In genomic region chr20:53678315-53678989, GRCh38 we compare ENCODE assay signal across 11 cellular contexts.
A peak's percentile ranks its signal among the peaks of the same experiment; 100 is the strongest.
DNase-seq lines count a peak whose midpoint lies in the region; ATAC-seq and TF ChIP-seq lines count a peak whose summit lies in the region.
"Had no signal": no experiment of that assay in that cellular context is flagged by ENCODE, and none has a peak within 500 bp of the region (broad histone marks: within the 10 kb centered on the region; RNA-seq: fewer than 3 reads in every experiment).

No MANE protein-coding gene starts in this region.

- intact Hi-C loops in Caco-2 (cut with micrococcal nuclease; ENCODE audit: unreplicated experiment): loop anchor here (1.0 to 10.0 kb wide), 9 partner anchors 26 to 386 kb away; no protein-coding TSS in a partner anchor

- H3K9me3 ChIP-seq in Caco-2: no peaks in the 10 kb centered on the region
- no peaks in the 10 kb centered on the region for H3K9me3 ChIP-seq in Loucy (ENCODE audit: insufficient read depth, low read depth, low read length)
- no peaks in the 10 kb centered on the region for H3K9me3 ChIP-seq in neuron (ENCODE audit: low read length)

- POLR2A ChIA-PET in Caco-2 (lab: Charles Lee): interaction anchor here (0.8 to 1.7 kb wide), 6 partner anchors 17 to 86 kb away, joined by 3 to 16 read pairs (median 4); no protein-coding TSS in a partner anchor

- H3K9me2 ChIP-seq in Loucy (replicated peaks; ENCODE audit: low read depth, low read length): no peaks in the 10 kb centered on the region

- CTCF ChIA-PET in Caco-2 (lab: Charles Lee): interaction anchor here (0.7 to 3.1 kb wide), 14 partner anchors 11 to 261 kb away, joined by 3 to 23 read pairs (median 6); partner anchors contain the start of gene ZNF217

- peaks cover 43% of the 10 kb centered on the region for H3K4me1 Mint-ChIP-seq in Caco-2 (ENCODE audit: low read depth, unreplicated experiment)
- H3K4me1 Mint-ChIP-seq in central memory CD8-positive, alpha-beta T cell: no peaks in the 10 kb centered on the region

- H3F3A ChIP-seq in Loucy (ENCODE audit: low read depth): no peaks in the 10 kb centered on the region; the same call in 1 of the 2 replicates

- H4K20me1 ChIP-seq in Loucy (ENCODE audit: insufficient read depth, low read length, poor library complexity, severe bottlenecking): no peaks in the 10 kb centered on the region

- no peaks in the 10 kb centered on the region for H3K27me3 Mint-ChIP-seq in Caco-2 (ENCODE audit: insufficient read depth, unreplicated experiment)
- H3K27me3 Mint-ChIP-seq in central memory CD8-positive, alpha-beta T cell: no peaks in the 10 kb centered on the region

- peak overlapping the region; percentile 88 for H3K27ac Mint-ChIP-seq in Caco-2 (ENCODE audit: unreplicated experiment)
- H3K27ac Mint-ChIP-seq in central memory CD8-positive, alpha-beta T cell (ENCODE audit: low read depth): peak overlapping the region; percentile 16

- H3K9ac ChIP-seq in Loucy (ENCODE audit: low read depth, low read length, poor library complexity, severe bottlenecking): peak overlapping the region; percentile 63

- peaks cover 25% of the 10 kb centered on the region for H3K36me3 Mint-ChIP-seq in Caco-2 (ENCODE audit: insufficient read depth, unreplicated experiment)
- H3K36me3 Mint-ChIP-seq in central memory CD8-positive, alpha-beta T cell (ENCODE audit: insufficient read depth): no peaks in the 10 kb centered on the region

- H3K27me3 ChIP-seq in Caco-2 (replicated peaks; ENCODE audit: control insufficient read depth, insufficient read depth, low read length) (no peaks in the 10 kb centered on the region), Loucy (ENCODE audit: insufficient read depth, low read length, poor library complexity, severe bottlenecking) (no peaks in the 10 kb centered on the region), neuron (ENCODE audit: insufficient read depth, low read length) (no peaks in the 10 kb centered on the region)

- H3K4me1 ChIP-seq in Caco-2 (peaks cover 52% of the 10 kb centered on the region), Loucy (ENCODE audit: insufficient read depth, low read length, poor library complexity, severe bottlenecking) (peaks cover 30% of the 10 kb centered on the region), neuron (ENCODE audit: insufficient read depth, low read length) (peaks cover 25% of the 10 kb centered on the region)

- no peaks in the 10 kb centered on the region for H3K9me3 Mint-ChIP-seq in Caco-2 (ENCODE audit: unreplicated experiment)
- H3K9me3 Mint-ChIP-seq in central memory CD8-positive, alpha-beta T cell: no peaks in the 10 kb centered on the region

- H3K4me2 ChIP-seq in Loucy (ENCODE audit: low read depth, low read length, poor library complexity, severe bottlenecking): peak overlapping the region; percentile 62

- DNase-seq in Caco-2 (no peak), OCI-M2 (lab: John Stamatoyannopoulos, UW; ENCODE audit: unreplicated experiment) (no peak)
- DNase-seq in central memory CD8-positive, alpha-beta T cell (ENCODE audit: low spot score in 2 of 2): no peak
- no peak for DNase-seq in stimulated activated CD4-positive, alpha-beta T cell treated with anti-CD3 and anti-CD28 coated beads, Interleukin-2, amount 100 ng/mL, for 24 hours
- DNase-seq: activated CD8-positive, alpha-beta memory T cell treated with anti-CD3 and anti-CD28 coated beads for 24 hours; dermis blood vessel endothelial cell; NCI-H1105 treated with DMSO at 0.1 percent for 48 hours had no signal

- no peaks in the 10 kb centered on the region for H3K36me3 ChIP-seq in Caco-2 (ENCODE audit: control insufficient read depth, insufficient read depth, low read length)
- H3K36me3 ChIP-seq in Loucy (ENCODE audit: insufficient read depth, low read length): no peaks in the 10 kb centered on the region
- no peaks in the 10 kb centered on the region for H3K36me3 ChIP-seq in neuron (ENCODE audit: insufficient read depth, low read length)

- peak in 1 of 2 experiments; percentile 34 for TF ChIP-seq CTCF in Caco-2 (IDR thresholded peaks at IDR 0.05; ENCODE audit: insufficient read depth in 1 of 2, low read depth in 1 of 2, low read length in 1 of 2, severe bottlenecking in 1 of 2, unreplicated experiment in 1 of 2)
- TF ChIP-seq CTCF in Loucy (conservative IDR thresholded peaks at IDR 0.05; ENCODE audit: low read length): 0 out of 2 replicates have a peak, but pooled peaks have one; percentile 9

- H3K4me3 Mint-ChIP-seq in Caco-2 (ENCODE audit: unreplicated experiment): peak overlapping the region; percentile 73
- H3K4me3 Mint-ChIP-seq in central memory CD8-positive, alpha-beta T cell: no peak overlapping the region

- BruUV-seq in Caco-2 (replicated peaks; lab: Mats Ljungman, UMichigan): TSS peak; percentile 82

- peak overlapping the region; percentile 6; the same call in 1 of the 2 replicates for H3K4me3 ChIP-seq in Caco-2 (ENCODE audit: low read depth, low read length)
- peak overlapping the region; percentile 64 for H3K4me3 ChIP-seq in Loucy (ENCODE audit: low read length, poor library complexity, severe bottlenecking)
- no peak overlapping the region for H3K4me3 ChIP-seq in neuron (ENCODE audit: low read length)

- no peaks in the 10 kb centered on the region for H3K79me2 ChIP-seq in Loucy (ENCODE audit: insufficient read depth, low read length)

- ATAC-seq in central memory CD8-positive, alpha-beta T cell (replicated peaks; ENCODE audit: extremely low read depth, poor library complexity, severe bottlenecking): no peak
- no peak for ATAC-seq in HG03108 (IDR thresholded peaks at IDR 0.05; ENCODE audit: unreplicated experiment)
- ATAC-seq in GM19328 (IDR thresholded peaks at IDR 0.05; ENCODE audit: unreplicated experiment): no peak

- H2AFZ ChIP-seq in Loucy (ENCODE audit: low read length) (peak overlapping the region; percentile 91), neuron (ENCODE audit: low read depth, low read length) (peak overlapping the region; percentile 31)
